8 cellular contexts compared by ENCODE assay signal in genomic region chr11:43942651-43943356, GRCh38. TPM values are rescaled to one million over a fixed set of nuclear protein-coding genes. Genes with fewer than 3 reads are reported as not detected.
A peak's percentile ranks its signal among the peaks of the same experiment; 100 is the strongest.
DNase-seq lines count a peak whose midpoint lies in the region; ATAC-seq, FAIRE-seq and TF ChIP-seq lines count a peak whose summit lies in the region.

No MANE protein-coding gene starts in this region.

- DNase-seq in NCI-H345 (lab: John Stamatoyannopoulos, UW) (peak; percentile 27), NCI-H345 treated with DMSO at 0.1 percent for 48 hours (lab: John Stamatoyannopoulos, UW; ENCODE audit: unreplicated experiment) (no peak), NCI-H2171 (lab: John Stamatoyannopoulos, UW) (peak; percentile 38), breast epithelium (ENCODE audit: low spot score in 2 of 2) (no peak), keratinocyte (ENCODE audit: low read depth, low spot score) (no peak)

- TF ChIP-seq CTCF in breast epithelium (IDR thresholded peaks at IDR 0.05): no peak
- no peak for TF ChIP-seq CTCF in keratinocyte (optimal IDR thresholded peaks at IDR 0.05 in 1 of 3, IDR thresholded peaks at IDR 0.05 in 1 of 3, conservative IDR thresholded peaks at IDR 0.05 in 1 of 3; ENCODE audit: extremely low read depth in 1 of 3, insufficient read depth in 2 of 3, low read length in 3 of 3)

- peaks cover 4 to 55% of the 10 kb centered on the region in 2 donors for H3K27me3 ChIP-seq in breast epithelium
- H3K27me3 ChIP-seq in keratinocyte (ENCODE audit: control insufficient read depth, extremely low read depth, insufficient read depth, low read length): peaks cover 52% of the 10 kb centered on the region
- peaks cover 0 to 21% (median 15%) of the 10 kb centered on the region in 5 donors for H3K27me3 ChIP-seq in subcutaneous abdominal adipose tissue (ENCODE audit: control insufficient read depth in 5 of 5, insufficient read depth in 4 of 5, low read length in 5 of 5)

- H3K9me1 ChIP-seq in keratinocyte (ENCODE audit: control insufficient read depth, extremely low read depth, insufficient read depth, low read length): no peaks in the 10 kb centered on the region

- peak overlapping the region; percentile 73 for H2AFZ ChIP-seq in keratinocyte (ENCODE audit: control insufficient read depth, low read length)

- H3K36me3 ChIP-seq in breast epithelium: no peaks in the 10 kb centered on the region
- H3K36me3 ChIP-seq in keratinocyte (ENCODE audit: control insufficient read depth in 2 of 2, extremely low read depth in 1 of 2, insufficient read depth in 2 of 2, low read length in 2 of 2): no peaks in the 10 kb centered on the region
- H3K36me3 ChIP-seq in subcutaneous abdominal adipose tissue (ENCODE audit: control insufficient read depth in 5 of 5, insufficient read depth in 5 of 5, low read length in 5 of 5): no peaks in the 10 kb centered on the region

- dilution Hi-C loops in keratinocyte (cut with MboI; ENCODE audit: extremely low pct_ligation_motif_present, low sequenced_read_pairs): no loop called here

- H3K4me2 ChIP-seq in keratinocyte (ENCODE audit: control insufficient read depth, extremely low read depth, insufficient read depth, low read depth, low read length): peak overlapping the region; percentile 74

- no peaks in the 10 kb centered on the region for H3K79me2 ChIP-seq in keratinocyte (ENCODE audit: control insufficient read depth, insufficient read depth, low read length)

- H3K9ac ChIP-seq in keratinocyte (ENCODE audit: control insufficient read depth, extremely low read depth, insufficient read depth, low read length): peak overlapping the region; percentile 22
- peak overlapping the region in 4 of 5 donors; percentile 67 to 90 (median 86) for H3K9ac ChIP-seq in subcutaneous abdominal adipose tissue (ENCODE audit: low read length in 5 of 5)

- intact Hi-C loops in breast epithelium (cut with DNase I; ENCODE audit: low total_unique reads): no loop called here

- no peak for FAIRE-seq in keratinocyte (lab: Jason Lieb, UNC)

- no peak for TF ChIP-seq POLR2A in breast epithelium (IDR thresholded peaks at IDR 0.05)

- H3K4me1 ChIP-seq in breast epithelium (peaks cover 4 to 7% of the 10 kb centered on the region in 2 donors), keratinocyte (ENCODE audit: control insufficient read depth, extremely low read depth, insufficient read depth, low read length) (peaks cover 15% of the 10 kb centered on the region), subcutaneous abdominal adipose tissue (ENCODE audit: control insufficient read depth in 5 of 5, insufficient read depth in 5 of 5, low read length in 5 of 5) (peaks cover 1 to 47% (median 27%) of the 10 kb centered on the region in 5 donors)

- peak overlapping the region; percentile 57 to 86 (median 84) for H3K4me3 ChIP-seq in breast epithelium
- H3K4me3 ChIP-seq in keratinocyte (ENCODE audit: control insufficient read depth in 2 of 3, extremely low read depth in 1 of 3, insufficient read depth in 2 of 3, low read depth in 1 of 3, low read length in 3 of 3): peak overlapping the region; percentile 8 to 62 (median 62)
- H3K4me3 ChIP-seq in subcutaneous abdominal adipose tissue (ENCODE audit: low read depth in 1 of 5, low read length in 5 of 5): peak overlapping the region; percentile 50 to 96 (median 93)

- H3K27ac ChIP-seq in breast epithelium (peak overlapping the region; percentile 64 to 91), keratinocyte (ENCODE audit: control insufficient read depth, insufficient read depth, low read length) (no peak overlapping the region), subcutaneous abdominal adipose tissue (ENCODE audit: low read depth, low read length) (peak overlapping the region; percentile 72)

- H3K9me3 ChIP-seq in breast epithelium: no peaks in the 10 kb centered on the region
- H3K9me3 ChIP-seq in keratinocyte (ENCODE audit: control insufficient read depth, low read depth, low read length): no peaks in the 10 kb centered on the region
- H3K9me3 ChIP-seq in subcutaneous abdominal adipose tissue (ENCODE audit: control insufficient read depth in 5 of 5, low read length in 5 of 5): no peaks in the 10 kb centered on the region

- ATAC-seq in GM21619 (IDR thresholded peaks at IDR 0.05; ENCODE audit: unreplicated experiment) (no peak), GM21515 (IDR thresholded peaks at IDR 0.05; ENCODE audit: unreplicated experiment) (no peak)

- peaks cover 3% of the 10 kb centered on the region for H4K20me1 ChIP-seq in keratinocyte (ENCODE audit: control insufficient read depth, extremely low read depth, insufficient read depth, low read length)

RNA-seq across cellular contexts. Expression of gene C11orf96, which starts 0.4 kb away (rescaled TPM):
- total RNA-seq in breast epithelium: 10 to 100 TPM; 41.1 to 97.3 (median 46.8) TPM
- 0.22 to 0.30 TPM in 2 of 3 replicates, not detected in the other for polyA plus RNA-seq in keratinocyte
- 2.0 TPM for polyA plus RNA-seq in keratinocyte (2011; ENCODE audit: low read depth)
- polyA plus RNA-seq in keratinocyte (2011; cell fraction: cytosol; rRNA removed): 0.07 and 0.30 TPM in 2 replicates
- polyA plus RNA-seq in keratinocyte (2011; cell fraction: nucleus; rRNA removed): 1.1 and 2.9 TPM in 2 replicates
- 3.6 TPM in 1 of 2 replicates, not detected in the other for polyA plus RNA-seq in keratinocyte (2012; ENCODE audit: low replicate concordance)
- polyA minus RNA-seq in keratinocyte: not detected in 3 replicates
- polyA minus RNA-seq in keratinocyte (2011; cell fraction: cytosol; rRNA and poly(A)+ RNA removed): not detected
- polyA minus RNA-seq in keratinocyte (2011; cell fraction: nucleus; rRNA and poly(A)+ RNA removed): 0.53 and 0.62 TPM in 2 replicates

Comparison
In these comparisons a context has a peak if more than half of its experiments do, and no peak if none do; other contexts are left out.
1. DNase-seq: peak in NCI-H345 (single experiment) and NCI-H2171 (single experiment); none in NCI-H345 treated with DMSO at 0.1 percent for 48 hours (single experiment), breast epithelium (0 of 2) and keratinocyte (single experiment).
2. Peak in every context shown above with its lines, with median percentiles within 50 percentile points of each other: H3K4me3 ChIP-seq.